In the genomic region with DNA sequence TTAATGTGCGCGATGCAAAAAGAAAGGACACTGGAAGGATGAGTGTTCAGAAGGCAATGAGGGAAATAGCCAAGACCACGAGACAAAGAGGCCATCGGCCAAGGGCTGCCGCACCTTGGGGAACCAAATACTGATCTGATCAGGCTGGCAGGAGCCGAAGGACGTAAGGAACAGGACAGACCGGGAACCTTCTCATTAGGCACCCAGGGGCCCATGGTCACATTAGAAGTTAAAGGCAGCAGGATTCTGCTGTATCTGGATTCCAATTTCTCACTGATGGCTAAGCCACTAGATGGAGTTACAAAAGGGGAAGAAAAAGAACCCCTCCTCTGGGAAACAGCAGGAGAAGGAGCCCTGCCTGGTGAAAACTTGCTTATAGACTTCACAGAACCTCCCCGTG, we compare ENCODE assay signal across 8 cellular contexts. TPM values are rescaled to one million over a fixed set of nuclear protein-coding genes. Genes with fewer than 3 reads are reported as not detected.
DNase-seq lines count a peak whose midpoint lies in the region; TF ChIP-seq lines count a peak whose summit lies in the region.

No MANE protein-coding gene starts in this region.

- WGBS in endodermal cell (ENCODE audit: insufficient coverage in 1 of 2, insufficient read length in 1 of 2), 2 experiments: 78 to 89% methylated on average over 9 of the region's 9 CpGs

- H3K27me3 ChIP-seq in endodermal cell (ENCODE audit: control insufficient read depth, insufficient read depth, low read length, poor library complexity, severe bottlenecking) (no peaks in the 10 kb centered on the region), neural progenitor cell (peaks cover 29% of the 10 kb centered on the region)

- no peak for TF ChIP-seq CTCF in C4-2B (conservative IDR thresholded peaks at IDR 0.05)
- no peak for TF ChIP-seq CTCF in endodermal cell (conservative IDR thresholded peaks at IDR 0.05)
- no peak for TF ChIP-seq CTCF in neural progenitor cell (IDR thresholded peaks at IDR 0.05)

- no peaks in the 10 kb centered on the region for H3F3A ChIP-seq in neural progenitor cell (ENCODE audit: low read depth)

- H3K36me3 Mint-ChIP-seq in endodermal cell (ENCODE audit: low read depth): no peaks in the 10 kb centered on the region
- H3K36me3 Mint-ChIP-seq in neural progenitor cell: no peaks in the 10 kb centered on the region

- H3K9ac ChIP-seq in endodermal cell (ENCODE audit: extremely low read depth, low read length, poor library complexity, severe bottlenecking) (no peak overlapping the region), neural progenitor cell (no peak overlapping the region)

- peak overlapping the region; percentile 47 for H3K4me3 Mint-ChIP-seq in endodermal cell
- peak overlapping the region; percentile 67 for H3K4me3 Mint-ChIP-seq in neural progenitor cell

- no peak overlapping the region for H2AFZ ChIP-seq in neural progenitor cell (replicated peaks)

- peak overlapping the region; percentile 79 for H3K27ac ChIP-seq in C4-2B
- H3K27ac ChIP-seq in endodermal cell (ENCODE audit: low read depth, low read length): no peak overlapping the region
- H3K27ac ChIP-seq in neural progenitor cell: no peak overlapping the region

- H3K36me3 ChIP-seq in endodermal cell (ENCODE audit: control insufficient read depth, insufficient read depth, low read length) (no peaks in the 10 kb centered on the region), neural progenitor cell (no peaks in the 10 kb centered on the region)

- H3K27ac Mint-ChIP-seq in endodermal cell (peak overlapping the region; percentile 49), neural progenitor cell (no peak overlapping the region)

- H3K4me1 ChIP-seq in endodermal cell (ENCODE audit: control insufficient read depth, insufficient read depth, low read length): peaks cover 4% of the 10 kb centered on the region
- H3K4me1 ChIP-seq in neural progenitor cell: peaks cover 11% of the 10 kb centered on the region

- H4K20me1 ChIP-seq in neural progenitor cell (ENCODE audit: low read depth): no peaks in the 10 kb centered on the region

- no peaks in the 10 kb centered on the region for H3K9me3 ChIP-seq in endodermal cell (ENCODE audit: control insufficient read depth, low read length)
- no peaks in the 10 kb centered on the region for H3K9me3 ChIP-seq in neural progenitor cell (ENCODE audit: low read depth)

- H3K79me2 ChIP-seq in neural progenitor cell (ENCODE audit: low read depth): no peaks in the 10 kb centered on the region

- no peaks in the 10 kb centered on the region for H3K9me3 Mint-ChIP-seq in endodermal cell
- H3K9me3 Mint-ChIP-seq in neural progenitor cell: no peaks in the 10 kb centered on the region

- H3K4me3 ChIP-seq in endodermal cell (ENCODE audit: low read length): no peak overlapping the region
- H3K4me3 ChIP-seq in neural progenitor cell: peak overlapping the region; percentile 33

- H3K4me2 ChIP-seq in neural progenitor cell: peak overlapping the region; percentile 75

- no peaks in the 10 kb centered on the region for H3K27me3 Mint-ChIP-seq in endodermal cell (ENCODE audit: insufficient read depth)
- H3K27me3 Mint-ChIP-seq in neural progenitor cell (ENCODE audit: insufficient read depth, low read depth): peaks cover 2% of the 10 kb centered on the region

- peak; percentile 27 to 50 for DNase-seq in Kasumi-1 (lab: John Stamatoyannopoulos, UW)
- no peak for DNase-seq in endodermal cell
- no peak for DNase-seq in neural progenitor cell (ENCODE audit: low spot score)
- DNase-seq in putamen (ENCODE audit: low spot score): no peak
- no peak for DNase-seq in kidney glomerular epithelial cell (lab: John Stamatoyannopoulos, UW)
- no peak for DNase-seq in SHP77 treated with DMSO at 0.1 percent for 48 hours (lab: John Stamatoyannopoulos, UW)
- no peak for DNase-seq in mesenteric fat pad (ENCODE audit: low spot score)

- peaks cover 51% of the 10 kb centered on the region for H3K4me1 Mint-ChIP-seq in endodermal cell
- H3K4me1 Mint-ChIP-seq in neural progenitor cell: peaks cover 17% of the 10 kb centered on the region

RNA-seq across cellular contexts. Expression of gene CPT1A, which starts 28.8 kb away (rescaled TPM):
- total RNA-seq in endodermal cell (1 to 10 TPM; 3.3 to 7.3 TPM), neural progenitor cell (ENCODE audit: low replicate concordance) (0.64 and 0.90 TPM in 2 replicates), mesenteric fat pad (51.9 TPM)
- polyA plus RNA-seq in endodermal cell (2013, experiment 1 of 2): 2.7 TPM
- polyA plus RNA-seq in endodermal cell (2013, experiment 2 of 2): 1.8 TPM

RNA-seq across cellular contexts. Expression of gene MRPL21, which starts 33.2 kb away (rescaled TPM):
- total RNA-seq in endodermal cell (10 to 100 TPM; 63.8 to 64.9 TPM), neural progenitor cell (ENCODE audit: low replicate concordance) (32.3 and 40.6 TPM in 2 replicates), mesenteric fat pad (41.9 TPM)
- polyA plus RNA-seq in endodermal cell (2013, experiment 1 of 2): 58.7 TPM
- polyA plus RNA-seq in endodermal cell (2013, experiment 2 of 2): 54.7 TPM

RNA-seq across cellular contexts. Expression of gene IGHMBP2, which starts 33.2 kb away (rescaled TPM):
- total RNA-seq in endodermal cell (10 to 100 TPM; 23.9 to 28.3 TPM), neural progenitor cell (ENCODE audit: low replicate concordance) (13.6 and 16.5 TPM in 2 replicates), mesenteric fat pad (16.7 TPM)
- 16.2 TPM for polyA plus RNA-seq in endodermal cell (2013, experiment 1 of 2)
- polyA plus RNA-seq in endodermal cell (2013, experiment 2 of 2): 12.4 TPM

Comparison
In these comparisons a context has a peak if more than half of its experiments do, and no peak if none do; other contexts are left out.
1. DNase-seq: peak in Kasumi-1 (2 of 2); none in endodermal cell (single experiment), neural progenitor cell (single experiment), putamen (single experiment), kidney glomerular epithelial cell (single experiment), SHP77 treated with DMSO at 0.1 percent for 48 hours (single experiment) and mesenteric fat pad (single experiment).